8 cellular contexts compared by ENCODE assay signal in the genomic region with DNA sequence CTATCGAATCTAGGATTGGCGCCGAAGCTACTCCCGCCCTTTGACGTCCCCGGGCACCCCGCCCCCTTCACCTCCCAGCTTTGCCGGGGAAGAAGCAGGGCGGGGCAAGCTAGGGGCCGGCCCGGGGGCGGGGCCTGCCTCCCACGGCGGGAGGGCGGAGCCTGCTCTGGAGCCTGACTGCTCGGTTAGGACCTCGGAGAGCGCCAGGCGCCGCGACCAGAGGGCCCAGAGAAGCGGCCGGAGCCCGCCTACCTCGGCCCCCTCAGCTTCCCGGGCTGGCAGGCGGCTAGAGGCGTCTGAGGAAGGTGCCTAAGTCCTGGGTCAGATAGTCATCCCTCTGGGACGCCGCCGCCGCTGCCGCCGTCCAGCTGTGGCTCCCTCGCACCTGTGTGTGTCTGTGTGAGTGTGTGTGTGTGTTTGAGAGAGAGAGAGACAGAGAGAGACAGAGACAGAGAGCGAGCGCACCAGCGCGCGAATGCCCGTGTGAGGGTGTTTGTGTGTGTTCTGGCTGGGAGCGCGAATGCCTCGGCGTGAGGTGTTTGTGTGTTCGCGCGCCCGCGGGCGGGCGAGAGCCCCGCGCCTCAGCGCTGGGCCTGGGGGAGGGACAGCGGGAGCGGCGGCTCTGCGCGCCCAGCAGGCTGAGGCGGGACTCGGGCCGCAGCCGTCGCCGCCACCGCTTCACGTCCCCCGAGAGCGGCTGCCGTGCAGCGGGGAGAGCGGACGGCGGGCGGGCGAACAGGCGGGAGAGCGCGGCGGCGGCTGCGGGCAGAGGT. TPM values are rescaled to one million over a fixed set of nuclear protein-coding genes. Genes with fewer than 3 reads are reported as not detected.
DNase-seq lines count a peak whose midpoint lies in the region; ATAC-seq, FAIRE-seq and TF ChIP-seq lines count a peak whose summit lies in the region.

A gene (plus strand): TSS at position 176 of the 773 bp plus-strand sequence. CDS start 1,374 bp downstream, outside the sequence.

- in situ Hi-C loops in Panc1 (cut with HindIII; ENCODE audit: low pct_unique_long_range_greater_than_20kb, low sequenced_read_pairs), result no loop called here

- peak within 1 kb of the TSS; percentile 99 for H3K4me2 ChIP-seq in hepatocyte

- H3K36me3 ChIP-seq in Panc1 (ENCODE audit: control insufficient read depth, insufficient read depth, low read length) (no peaks in the 10 kb centered on the region), hepatocyte (replicated peaks; ENCODE audit: insufficient read depth, low read depth) (no peaks in the 10 kb centered on the region), rectal smooth muscle tissue (ENCODE audit: control insufficient read depth, insufficient read depth, low read length) (no peaks in the 10 kb centered on the region)

- TF ChIP-seq CTCF in Panc1 (IDR thresholded peaks at IDR 0.05), result no peak
- TF ChIP-seq CTCF in hepatocyte (IDR thresholded peaks at IDR 0.05; ENCODE audit: poor library complexity), result no peak

- BruUV-seq in Panc1 (replicated peaks; lab: Mats Ljungman, UMichigan), result no TSS peak

- ATAC-seq in GM19467 (IDR thresholded peaks at IDR 0.05; ENCODE audit: unreplicated experiment), result peak; percentile 96
- ATAC-seq in HG03558 (IDR thresholded peaks at IDR 0.05; ENCODE audit: extremely low read depth, unreplicated experiment), result peak; percentile 90
- ATAC-seq in Panc1, result peak; percentile 95

- POLR2A ChIA-PET in Panc1 (lab: Charles Lee), result no interaction called here

- CTCF ChIA-PET in Panc1 (lab: Charles Lee), result no interaction called here

- 0 out of 2 replicates have a peak, but pooled peaks cover 2% of the 10 kb centered on the region for H3K4me1 ChIP-seq in Panc1 (ENCODE audit: control insufficient read depth, insufficient read depth, low read length)
- peaks cover 8% of the 10 kb centered on the region for H3K4me1 ChIP-seq in hepatocyte (ENCODE audit: insufficient read depth)
- peaks cover 3% of the 10 kb centered on the region for H3K4me1 ChIP-seq in rectal smooth muscle tissue (ENCODE audit: control insufficient read depth, insufficient read depth, low read length)

- no peak for FAIRE-seq in RCC 7860 (lab: Jason Lieb, UNC)

- H3K9me2 ChIP-seq in hepatocyte (replicated peaks; ENCODE audit: insufficient read depth), result no peaks in the 10 kb centered on the region

- no peak within 1 kb of the TSS for H3K9ac ChIP-seq in rectal smooth muscle tissue (ENCODE audit: low read length)

- H2AFZ ChIP-seq in hepatocyte, result peak within 1 kb of the TSS; percentile 60

- no peaks in the 10 kb centered on the region for H4K20me1 ChIP-seq in hepatocyte (ENCODE audit: insufficient read depth, poor library complexity, severe bottlenecking)

- H3K79me2 ChIP-seq in hepatocyte, result no peaks in the 10 kb centered on the region

- peaks cover 48% of the 10 kb centered on the region for H3K27me3 ChIP-seq in Panc1 (ENCODE audit: control insufficient read depth, insufficient read depth, low read length)
- H3K27me3 ChIP-seq in hepatocyte, result peaks cover 32% of the 10 kb centered on the region
- no peaks in the 10 kb centered on the region for H3K27me3 ChIP-seq in rectal smooth muscle tissue (ENCODE audit: control insufficient read depth, insufficient read depth, low read length)

- H3K9me3 ChIP-seq in Panc1 (ENCODE audit: control insufficient read depth, insufficient read depth, low read depth, low read length) (no peaks in the 10 kb centered on the region), hepatocyte (ENCODE audit: low read depth) (no peaks in the 10 kb centered on the region)

- WGBS in hepatocyte (ENCODE audit: low lambda C conversion rate, missing lambda C conversion rate), result 1% methylated on average over 54 of the region's 83 CpGs

- H3K27ac ChIP-seq in Panc1 (ENCODE audit: low read length), result no peak within 1 kb of the TSS
- H3K27ac ChIP-seq in hepatocyte, result no peak within 1 kb of the TSS
- no peak within 1 kb of the TSS for H3K27ac ChIP-seq in rectal smooth muscle tissue (ENCODE audit: low read depth, low read length)

- intact Hi-C loops in Panc1 (cut with micrococcal nuclease; ENCODE audit: unreplicated experiment), result no loop called here

- DNase-seq in DMS153 (lab: John Stamatoyannopoulos, UW) (peak; percentile 70), Panc1 (ENCODE audit: low read depth, low spot score) (no peak), anterior cingulate cortex (lab: John Stamatoyannopoulos, UW) (peak; percentile 8 to 94 (median 74)), hepatocyte (ENCODE audit: low spot score) (peak; percentile 95), RCC 7860 (ENCODE audit: low spot score) (no peak)

- H3K4me3 ChIP-seq in Panc1 (ENCODE audit: low read depth in 2 of 2, low read length in 2 of 2) (peak within 1 kb of the TSS; percentile 44 to 54), hepatocyte (peak within 1 kb of the TSS; percentile 53), rectal smooth muscle tissue (ENCODE audit: low read length) (peak within 1 kb of the TSS; percentile 75)

RNA-seq across cellular contexts. Expression of the gene that starts here (rescaled TPM):
- 0.05 TPM for total RNA-seq in Panc1 (2021; ENCODE audit: unreplicated experiment)
- polyA plus RNA-seq in Panc1 (2012; ENCODE audit: insufficient read length), result not detected
- 0.24 and 0.53 TPM in 2 replicates for total RNA-seq in hepatocyte
- 1.4 TPM in 1 of 2 replicates, not detected in the other for polyA plus RNA-seq in hepatocyte

Comparison
In these comparisons a context has a peak if more than half of its experiments do, and no peak if none do; other contexts are left out.
1. Peak in ATAC-seq and H3K4me3 ChIP-seq in Panc1; RNA of the gene not detected or under 1 TPM.
2. DNase-seq: peak in DMS153 (single experiment), anterior cingulate cortex (58 of 58) and hepatocyte (single experiment); none in Panc1 (single experiment) and RCC 7860 (single experiment).
3. Peak in every context shown above with its lines, with median percentiles within 50 percentile points of each other: ATAC-seq and H3K4me3 ChIP-seq.